Comparison of ENCODE assay signal across 8 cellular contexts in genomic region chr4:86033171-86033570, GRCh38.
DNase-seq lines count a peak whose midpoint lies in the region; ATAC-seq and TF ChIP-seq lines count a peak whose summit lies in the region.

No MANE protein-coding gene starts in this region.

- no peak overlapping the region for H2BK15ac ChIP-seq in H9 (ENCODE audit: low read depth, low read length)

- H3K18ac ChIP-seq in H9 (ENCODE audit: insufficient read length, low read depth, low read length), result no peak overlapping the region

- no peak overlapping the region for H2AK5ac ChIP-seq in H9 (ENCODE audit: insufficient read length, low read length)

- peak; percentile 79 for DNase-seq in GM23248
- peak; percentile 84 for DNase-seq in amniotic epithelial cell (ENCODE audit: low read depth)
- DNase-seq in heart right ventricle, result peak; percentile 25 to 41
- no peak for DNase-seq in colonic mucosa
- no peak for DNase-seq in H9
- DNase-seq in hepatic stellate cell (ENCODE audit: low spot score), result no peak
- no peak for DNase-seq in HEK293T (ENCODE audit: extremely low spot score)

- H3K4me3 ChIP-seq in GM23248 (peak overlapping the region; percentile 48), heart right ventricle (no peak overlapping the region), skeletal muscle tissue (ENCODE audit: low read length in 3 of 3) (peak overlapping the region; percentile 27 to 59 (median 47)), colonic mucosa (no peak overlapping the region)

- TF ChIP-seq CTCF in heart right ventricle (IDR thresholded peaks at IDR 0.05), result no peak
- TF ChIP-seq CTCF in colonic mucosa (IDR thresholded peaks at IDR 0.05), result no peak
- TF ChIP-seq CTCF in H9 (conservative IDR thresholded peaks at IDR 0.05), result no peak

- no peak overlapping the region for H4K8ac ChIP-seq in H9 (replicated peaks; ENCODE audit: insufficient read length, low read depth, low read length)

- no peak overlapping the region for H3K56ac ChIP-seq in H9 (ENCODE audit: insufficient read length, low read depth, low read length)

- H3K9ac ChIP-seq in GM23248 (peak overlapping the region; percentile 73), skeletal muscle tissue (ENCODE audit: low read depth in 1 of 3, low read length in 3 of 3) (peak overlapping the region; percentile 38 to 58 (median 51)), colonic mucosa (ENCODE audit: low read depth in 2 of 2, low read length in 2 of 2) (no peak overlapping the region), H9 (ENCODE audit: extremely low read depth, insufficient read length, low read length) (no peak overlapping the region)

- H3T11ph ChIP-seq in H9 (ENCODE audit: low read length), result no peak overlapping the region

- H3K4me1 ChIP-seq in GM23248 (ENCODE audit: insufficient read depth) (peaks cover 51% of the 10 kb centered on the region), heart right ventricle (peaks cover 0 to 32% (median 19%) of the 10 kb centered on the region in 9 donors), skeletal muscle tissue (ENCODE audit: control insufficient read depth in 3 of 3, insufficient read depth in 3 of 3, low read length in 3 of 3) (peaks cover 2 to 12% (median 7%) of the 10 kb centered on the region in 3 donors), colonic mucosa (no peaks in the 10 kb centered on the region), H9 (ENCODE audit: insufficient read depth, low read length) (peaks cover 2% of the 10 kb centered on the region; the same call in 1 of the 2 replicates)

- in situ Hi-C loops in GM23248 (cut with MboI), result no loop called here

- H3K4me3 Mint-ChIP-seq in H9, result no peak overlapping the region

- no peak overlapping the region for H3K14ac ChIP-seq in H9 (ENCODE audit: insufficient read depth, low read length)

- H3K27ac Mint-ChIP-seq in H9, result peak overlapping the region in 1 of 3 experiments; percentile 21; a peak in 2 of 7 replicates

- H3K79me2 ChIP-seq in GM23248 (ENCODE audit: insufficient read depth) (no peaks in the 10 kb centered on the region), H9 (ENCODE audit: insufficient read depth, low read length) (no peaks in the 10 kb centered on the region)

- H3F3A ChIP-seq in GM23248 (ENCODE audit: insufficient read depth), result peaks cover 46% of the 10 kb centered on the region

- CTCF ChIA-PET in HEK293T (lab: Yijun Ruan, JAX), result no interaction called here

- no peaks in the 10 kb centered on the region for H3K27me3 ChIP-seq in GM23248 (replicated peaks; ENCODE audit: insufficient read depth)
- H3K27me3 ChIP-seq in heart right ventricle, result no peaks in the 10 kb centered on the region
- no peaks in the 10 kb centered on the region for H3K27me3 ChIP-seq in skeletal muscle tissue (ENCODE audit: control insufficient read depth in 3 of 3, insufficient read depth in 3 of 3, low read length in 3 of 3)
- no peaks in the 10 kb centered on the region for H3K27me3 ChIP-seq in colonic mucosa
- H3K27me3 ChIP-seq in H9 (ENCODE audit: insufficient read depth, low read length), result no peaks in the 10 kb centered on the region

- H3K36me3 Mint-ChIP-seq in H9 (ENCODE audit: insufficient read depth in 1 of 3, low read depth in 3 of 3), result no peaks in the 10 kb centered on the region

- no peak overlapping the region for H3K23ac ChIP-seq in H9 (ENCODE audit: insufficient read length, low read depth, low read length)

- no peak overlapping the region for H2BK120ac ChIP-seq in H9 (ENCODE audit: low read depth, low read length, poor library complexity, severe bottlenecking)

- no peak overlapping the region for H4K5ac ChIP-seq in H9 (ENCODE audit: insufficient read length, low read depth, low read length)

- ATAC-seq in heart right ventricle, result peak; percentile 76 to 95 (median 90)

- H3K36me3 ChIP-seq in GM23248 (ENCODE audit: low read depth) (no peaks in the 10 kb centered on the region), heart right ventricle (no peaks in the 10 kb centered on the region), skeletal muscle tissue (ENCODE audit: control insufficient read depth in 3 of 3, insufficient read depth in 3 of 3, low read length in 3 of 3) (no peaks in the 10 kb centered on the region), colonic mucosa (no peaks in the 10 kb centered on the region)

- H3K79me1 ChIP-seq in H9 (ENCODE audit: insufficient read depth, low read depth, low read length, poor library complexity, severe bottlenecking), result no peaks in the 10 kb centered on the region

- no peak overlapping the region for H4K91ac ChIP-seq in H9 (ENCODE audit: insufficient read length, low read depth, low read length)

- POLR2A ChIA-PET in HEK293T (lab: Yijun Ruan, JAX), result interaction anchor here (0.5 kb wide), 1 partner anchor 179 kb away, joined by 3 read pairs; no protein-coding TSS in a partner anchor

- H3K9me3 Mint-ChIP-seq in H9, result no peaks in the 10 kb centered on the region

- no peak overlapping the region for H2BK5ac ChIP-seq in H9 (ENCODE audit: insufficient read length, low read length)

- intact Hi-C loops in heart right ventricle (cut with DNase I), result loop anchor here in 1 of 10 donors (10.0 kb wide), 1 partner anchor 58 kb away; no protein-coding TSS in a partner anchor
- intact Hi-C loops in colonic mucosa (cut with DNase I), result no loop called here

- H3K4me2 ChIP-seq in GM23248 (ENCODE audit: unreplicated experiment), result peak overlapping the region; percentile 84
- H3K4me2 ChIP-seq in H9 (ENCODE audit: insufficient read depth, insufficient read length, low read length), result no peak overlapping the region

- H3K4me1 Mint-ChIP-seq in H9, result peaks cover 4 to 14% of the 10 kb centered on the region in 2 experiments; a peak in 2 of 4 replicates

- H3K27ac ChIP-seq in GM23248, result peak overlapping the region; percentile 94
- peak overlapping the region; percentile 1 to 85 (median 75) for H3K27ac ChIP-seq in heart right ventricle
- peak overlapping the region; percentile 83 for H3K27ac ChIP-seq in skeletal muscle tissue (ENCODE audit: low read depth, low read length)
- no peak overlapping the region for H3K27ac ChIP-seq in colonic mucosa
- H3K27ac ChIP-seq in H9 (ENCODE audit: insufficient read length, low read depth, low read length), result no peak overlapping the region

- no peaks in the 10 kb centered on the region for H3K27me3 Mint-ChIP-seq in H9 (ENCODE audit: low read depth)

- 6% methylated on average over 4 of the region's 4 CpGs for WGBS in GM23248 (ENCODE audit: low coverage in 1 of 2, low lambda C conversion rate in 2 of 2, missing lambda C conversion rate in 2 of 2), 2 experiments
- 20 to 27% methylated on average over 4 of the region's 4 CpGs for WGBS in heart right ventricle, 2 donors
- no CpG with 5 or more reads among the region's 4 CpGs for WGBS in H9 (ENCODE audit: extremely low coverage, insufficient read length, low lambda C conversion rate)

- H3K9me3 ChIP-seq in GM23248 (ENCODE audit: low read depth) (no peaks in the 10 kb centered on the region), heart right ventricle (no peaks in the 10 kb centered on the region), skeletal muscle tissue (ENCODE audit: control insufficient read depth in 3 of 3, low read length in 3 of 3) (no peaks in the 10 kb centered on the region), colonic mucosa (no peaks in the 10 kb centered on the region), H9 (ENCODE audit: control insufficient read depth, low read depth, low read length) (no peaks in the 10 kb centered on the region)

- no peak overlapping the region for H3K4ac ChIP-seq in H9 (ENCODE audit: low read depth, low read length)

- no peak overlapping the region for H2BK20ac ChIP-seq in H9 (ENCODE audit: low read depth, low read length, poor library complexity, severe bottlenecking)

- peak overlapping the region; percentile 53 for H2AFZ ChIP-seq in GM23248
- no peak overlapping the region for H2AFZ ChIP-seq in H9 (ENCODE audit: low read length)

- no peaks in the 10 kb centered on the region for H3K9me2 ChIP-seq in GM23248 (ENCODE audit: insufficient read depth)

- no peaks in the 10 kb centered on the region for H4K20me1 ChIP-seq in GM23248 (ENCODE audit: insufficient read depth)
- no peaks in the 10 kb centered on the region for H4K20me1 ChIP-seq in H9 (ENCODE audit: control insufficient read depth, insufficient read depth, insufficient read length)

- H2BK12ac ChIP-seq in H9 (ENCODE audit: insufficient read length, low read depth, low read length), result no peak overlapping the region

- no peaks in the 10 kb centered on the region for H3K23me2 ChIP-seq in H9 (ENCODE audit: insufficient read length, low read depth, low read length, poor library complexity, severe bottlenecking)

TF ChIP-seq in HEK293T, 16 proteins besides CTCF, POLR2A, EP300 and RAD21:
- TF ChIP-seq CTBP1 (IDR thresholded peaks at IDR 0.05; ENCODE audit: borderline replicate concordance), result no peak
- TF ChIP-seq SP1 (IDR thresholded peaks at IDR 0.05), result no peak
- no peak for TF ChIP-seq SUZ12 (IDR thresholded peaks at IDR 0.05)
- no peak for TF ChIP-seq FOXK2 (IDR thresholded peaks at IDR 0.05)
- TF ChIP-seq FOXA1 (IDR thresholded peaks at IDR 0.05), result no peak
- TF ChIP-seq LEF1 (IDR thresholded peaks at IDR 0.05; ENCODE audit: borderline replicate concordance), result no peak
- no peak for TF ChIP-seq PKNOX1 (IDR thresholded peaks at IDR 0.05)
- TF ChIP-seq FOXM1 (IDR thresholded peaks at IDR 0.05; ENCODE audit: borderline replicate concordance), result no peak
- no peak for TF ChIP-seq L3MBTL2 (conservative IDR thresholded peaks at IDR 0.05)
- no peak for TF ChIP-seq HDGF (IDR thresholded peaks at IDR 0.05; ENCODE audit: borderline replicate concordance)
- TF ChIP-seq BHLHE40 (IDR thresholded peaks at IDR 0.05; ENCODE audit: borderline replicate concordance), result no peak
TF ChIP-seq in HEK293T: peak in this region for 0.

Comparison
In these comparisons a context has a peak if more than half of its experiments do, and no peak if none do; other contexts are left out.
1. DNase-seq: peak in GM23248 (single experiment), amniotic epithelial cell (single experiment) and heart right ventricle (2 of 2); none in colonic mucosa (single experiment), H9 (single experiment), hepatic stellate cell (single experiment) and HEK293T (single experiment).
2. H3K27ac ChIP-seq: peak in GM23248 (single experiment), heart right ventricle (10 of 10) and skeletal muscle tissue (single experiment); none in colonic mucosa (single experiment) and H9 (single experiment).
3. H3K4me3 ChIP-seq: peak in GM23248 (single experiment) and skeletal muscle tissue (3 of 3); none in heart right ventricle (0 of 10) and colonic mucosa (single experiment).
4. H3K9ac ChIP-seq: peak in GM23248 (single experiment) and skeletal muscle tissue (3 of 3); none in colonic mucosa (0 of 2) and H9 (single experiment).